1 cellular context compared by ENCODE assay signal in the genomic region with DNA sequence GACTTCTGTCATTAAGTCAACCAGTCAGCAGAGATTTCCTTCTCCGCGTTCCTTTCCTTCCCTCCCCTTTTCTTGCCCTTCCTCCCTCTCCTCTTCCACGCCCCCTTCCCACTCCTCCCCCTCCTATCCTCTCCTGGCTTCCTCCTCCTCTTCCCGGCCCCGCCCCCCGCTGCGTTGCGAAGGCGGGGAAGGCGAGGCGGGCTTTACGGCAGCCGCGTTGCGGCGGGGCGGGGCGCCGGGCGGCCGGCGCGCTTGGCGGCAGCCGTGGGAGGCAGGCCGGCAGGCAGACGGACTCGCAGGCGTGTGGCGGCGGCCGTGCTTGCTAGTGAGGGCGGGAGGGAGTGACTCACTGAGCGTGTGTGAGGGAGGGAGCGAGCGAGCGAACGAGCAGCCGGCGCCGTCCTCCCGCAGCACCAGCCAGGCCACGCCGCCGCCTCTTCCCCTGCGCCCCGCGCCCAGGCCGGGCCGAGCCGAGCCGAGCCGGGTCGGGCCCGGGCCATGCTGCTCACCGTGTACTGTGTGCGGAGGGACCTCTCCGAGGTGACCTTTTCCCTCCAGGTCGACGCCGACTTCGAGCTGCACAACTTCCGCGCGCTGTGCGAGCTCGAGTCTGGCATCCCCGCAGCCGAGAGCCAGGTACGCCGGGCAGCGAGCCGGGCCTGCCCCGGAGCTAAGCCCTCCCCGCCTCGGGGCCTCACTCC.
TF ChIP-seq lines count a peak whose summit lies in the region.

Gene DDI2, plus strand, starts transcription at position 286 of the 701 bp plus-strand sequence. Its CDS starts 213 bp downstream, at position 499.

TF ChIP-seq in GM12878, 131 proteins besides CTCF, POLR2A, EP300 and RAD21 (continued from another document and continues in another):
- TF ChIP-seq POLR2AphosphoS2 (IDR thresholded peaks at IDR 0.05; ENCODE audit: low read depth, low read length) (peak; percentile 63; the same call in 1 of the 2 replicates), SPI1 (IDR thresholded peaks at IDR 0.05; ENCODE audit: borderline replicate concordance, insufficient read depth, low read depth, low read length) (peak; percentile 6; the same call in 1 of the 2 replicates), SIN3A (IDR thresholded peaks at IDR 0.05; ENCODE audit: low read depth, low read length) (0 out of 2 replicates have a peak, but pooled peaks have one; percentile 29), BCL11A (IDR thresholded peaks at IDR 0.05; ENCODE audit: low read depth, low read length) (no peak), MEF2B (IDR thresholded peaks at IDR 0.05; ENCODE audit: partially characterized antibody, poor library complexity, severe bottlenecking) (no peak), ETV6 (conservative IDR thresholded peaks at IDR 0.05 in 1 of 2, IDR thresholded peaks at IDR 0.05 in 1 of 2; ENCODE audit: borderline replicate concordance in 1 of 2, low read depth in 1 of 2) (no peak), GATAD2B (conservative IDR thresholded peaks at IDR 0.05; ENCODE audit: low read depth) (no peak; the same call in 1 of the 2 replicates), RUNX3 (IDR thresholded peaks at IDR 0.05; ENCODE audit: low read length) (no peak), MYB (IDR thresholded peaks at IDR 0.05; ENCODE audit: borderline replicate concordance, low read depth, low read length) (no peak), ZNF274 (IDR thresholded peaks at IDR 0.05; ENCODE audit: insufficient read depth, insufficient read length) (no peak), FOXK2 (IDR thresholded peaks at IDR 0.05) (no peak), CREB1 (IDR thresholded peaks at IDR 0.05; ENCODE audit: low read depth) (peak; percentile 54; the same call in 1 of the 2 replicates), KAT2A (conservative IDR thresholded peaks at IDR 0.05; ENCODE audit: control insufficient read depth, low read depth, low read length) (no peak), NR2C1 (IDR thresholded peaks at IDR 0.05) (peak; percentile 64), CBX3 (IDR thresholded peaks at IDR 0.05; ENCODE audit: borderline replicate concordance, low read depth) (no peak), NFXL1 (IDR thresholded peaks at IDR 0.05; ENCODE audit: borderline replicate concordance) (peak; percentile 87; the same call in 1 of the 2 replicates), HDGF (IDR thresholded peaks at IDR 0.05) (no peak), MEF2A (IDR thresholded peaks at IDR 0.05; ENCODE audit: insufficient read depth, low read depth, low read length) (no peak), STAT1 (conservative IDR thresholded peaks at IDR 0.05) (no peak), ZSCAN29 (IDR thresholded peaks at IDR 0.05) (0 out of 2 replicates have a peak, but pooled peaks have one; percentile 42), JUNB (IDR thresholded peaks at IDR 0.05) (no peak), SUZ12 (IDR thresholded peaks at IDR 0.05; ENCODE audit: unreplicated experiment) (no peak), CEBPB (IDR thresholded peaks at IDR 0.05; ENCODE audit: borderline replicate concordance in 1 of 2, low read depth in 2 of 2, low read length in 2 of 2) (no peak), ATF2 (IDR thresholded peaks at IDR 0.05; ENCODE audit: low read length) (no peak), SMAD1 (IDR thresholded peaks at IDR 0.05; ENCODE audit: low read depth, partially characterized antibody) (no peak), NR2C2 (IDR thresholded peaks at IDR 0.05; ENCODE audit: borderline replicate concordance, control insufficient read depth, insufficient read length, low read depth) (no peak), RAD51 (IDR thresholded peaks at IDR 0.05) (no peak), IKZF1 (conservative IDR thresholded peaks at IDR 0.05) (peak; percentile 94), SREBF2 (IDR thresholded peaks at IDR 0.05; ENCODE audit: low read length) (no peak), BCLAF1 (IDR thresholded peaks at IDR 0.05) (no peak)
- TF ChIP-seq, protein P1, sequence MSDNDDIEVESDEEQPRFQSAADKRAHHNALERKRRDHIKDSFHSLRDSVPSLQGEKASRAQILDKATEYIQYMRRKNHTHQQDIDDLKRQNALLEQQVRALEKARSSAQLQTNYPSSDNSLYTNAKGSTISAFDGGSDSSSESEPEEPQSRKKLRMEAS (IDR thresholded peaks at IDR 0.05; ENCODE audit: low read depth, low read length): peak; percentile 64
- TF ChIP-seq, protein P2, sequence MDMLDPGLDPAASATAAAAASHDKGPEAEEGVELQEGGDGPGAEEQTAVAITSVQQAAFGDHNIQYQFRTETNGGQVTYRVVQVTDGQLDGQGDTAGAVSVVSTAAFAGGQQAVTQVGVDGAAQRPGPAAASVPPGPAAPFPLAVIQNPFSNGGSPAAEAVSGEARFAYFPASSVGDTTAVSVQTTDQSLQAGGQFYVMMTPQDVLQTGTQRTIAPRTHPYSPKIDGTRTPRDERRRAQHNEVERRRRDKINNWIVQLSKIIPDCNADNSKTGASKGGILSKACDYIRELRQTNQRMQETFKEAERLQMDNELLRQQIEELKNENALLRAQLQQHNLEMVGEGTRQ (IDR thresholded peaks at IDR 0.05; ENCODE audit: borderline replicate concordance, low read depth, low read length): no peak
- TF ChIP-seq, protein P3, sequence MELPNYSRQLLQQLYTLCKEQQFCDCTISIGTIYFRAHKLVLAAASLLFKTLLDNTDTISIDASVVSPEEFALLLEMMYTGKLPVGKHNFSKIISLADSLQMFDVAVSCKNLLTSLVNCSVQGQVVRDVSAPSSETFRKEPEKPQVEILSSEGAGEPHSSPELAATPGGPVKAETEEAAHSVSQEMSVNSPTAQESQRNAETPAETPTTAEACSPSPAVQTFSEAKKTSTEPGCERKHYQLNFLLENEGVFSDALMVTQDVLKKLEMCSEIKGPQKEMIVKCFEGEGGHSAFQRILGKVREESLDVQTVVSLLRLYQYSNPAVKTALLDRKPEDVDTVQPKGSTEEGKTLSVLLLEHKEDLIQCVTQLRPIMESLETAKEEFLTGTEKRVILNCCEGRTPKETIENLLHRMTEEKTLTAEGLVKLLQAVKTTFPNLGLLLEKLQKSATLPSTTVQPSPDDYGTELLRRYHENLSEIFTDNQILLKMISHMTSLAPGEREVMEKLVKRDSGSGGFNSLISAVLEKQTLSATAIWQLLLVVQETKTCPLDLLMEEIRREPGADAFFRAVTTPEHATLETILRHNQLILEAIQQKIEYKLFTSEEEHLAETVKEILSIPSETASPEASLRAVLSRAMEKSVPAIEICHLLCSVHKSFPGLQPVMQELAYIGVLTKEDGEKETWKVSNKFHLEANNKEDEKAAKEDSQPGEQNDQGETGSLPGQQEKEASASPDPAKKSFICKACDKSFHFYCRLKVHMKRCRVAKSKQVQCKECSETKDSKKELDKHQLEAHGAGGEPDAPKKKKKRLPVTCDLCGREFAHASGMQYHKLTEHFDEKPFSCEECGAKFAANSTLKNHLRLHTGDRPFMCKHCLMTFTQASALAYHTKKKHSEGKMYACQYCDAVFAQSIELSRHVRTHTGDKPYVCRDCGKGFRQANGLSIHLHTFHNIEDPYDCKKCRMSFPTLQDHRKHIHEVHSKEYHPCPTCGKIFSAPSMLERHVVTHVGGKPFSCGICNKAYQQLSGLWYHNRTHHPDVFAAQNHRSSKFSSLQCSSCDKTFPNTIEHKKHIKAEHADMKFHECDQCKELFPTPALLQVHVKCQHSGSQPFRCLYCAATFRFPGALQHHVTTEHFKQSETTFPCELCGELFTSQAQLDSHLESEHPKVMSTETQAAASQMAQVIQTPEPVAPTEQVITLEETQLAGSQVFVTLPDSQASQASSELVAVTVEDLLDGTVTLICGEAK (IDR thresholded peaks at IDR 0.05; ENCODE audit: borderline replicate concordance): no peak
- TF ChIP-seq, protein P4, sequence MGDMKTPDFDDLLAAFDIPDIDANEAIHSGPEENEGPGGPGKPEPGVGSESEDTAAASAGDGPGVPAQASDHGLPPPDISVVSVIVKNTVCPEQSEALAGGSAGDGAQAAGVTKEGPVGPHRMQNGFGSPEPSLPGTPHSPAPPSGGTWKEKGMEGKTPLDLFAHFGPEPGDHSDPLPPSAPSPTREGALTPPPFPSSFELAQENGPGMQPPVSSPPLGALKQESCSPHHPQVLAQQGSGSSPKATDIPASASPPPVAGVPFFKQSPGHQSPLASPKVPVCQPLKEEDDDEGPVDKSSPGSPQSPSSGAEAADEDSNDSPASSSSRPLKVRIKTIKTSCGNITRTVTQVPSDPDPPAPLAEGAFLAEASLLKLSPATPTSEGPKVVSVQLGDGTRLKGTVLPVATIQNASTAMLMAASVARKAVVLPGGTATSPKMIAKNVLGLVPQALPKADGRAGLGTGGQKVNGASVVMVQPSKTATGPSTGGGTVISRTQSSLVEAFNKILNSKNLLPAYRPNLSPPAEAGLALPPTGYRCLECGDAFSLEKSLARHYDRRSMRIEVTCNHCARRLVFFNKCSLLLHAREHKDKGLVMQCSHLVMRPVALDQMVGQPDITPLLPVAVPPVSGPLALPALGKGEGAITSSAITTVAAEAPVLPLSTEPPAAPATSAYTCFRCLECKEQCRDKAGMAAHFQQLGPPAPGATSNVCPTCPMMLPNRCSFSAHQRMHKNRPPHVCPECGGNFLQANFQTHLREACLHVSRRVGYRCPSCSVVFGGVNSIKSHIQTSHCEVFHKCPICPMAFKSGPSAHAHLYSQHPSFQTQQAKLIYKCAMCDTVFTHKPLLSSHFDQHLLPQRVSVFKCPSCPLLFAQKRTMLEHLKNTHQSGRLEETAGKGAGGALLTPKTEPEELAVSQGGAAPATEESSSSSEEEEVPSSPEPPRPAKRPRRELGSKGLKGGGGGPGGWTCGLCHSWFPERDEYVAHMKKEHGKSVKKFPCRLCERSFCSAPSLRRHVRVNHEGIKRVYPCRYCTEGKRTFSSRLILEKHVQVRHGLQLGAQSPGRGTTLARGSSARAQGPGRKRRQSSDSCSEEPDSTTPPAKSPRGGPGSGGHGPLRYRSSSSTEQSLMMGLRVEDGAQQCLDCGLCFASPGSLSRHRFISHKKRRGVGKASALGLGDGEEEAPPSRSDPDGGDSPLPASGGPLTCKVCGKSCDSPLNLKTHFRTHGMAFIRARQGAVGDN (IDR thresholded peaks at IDR 0.05): peak; percentile 73
- TF ChIP-seq, protein P5, sequence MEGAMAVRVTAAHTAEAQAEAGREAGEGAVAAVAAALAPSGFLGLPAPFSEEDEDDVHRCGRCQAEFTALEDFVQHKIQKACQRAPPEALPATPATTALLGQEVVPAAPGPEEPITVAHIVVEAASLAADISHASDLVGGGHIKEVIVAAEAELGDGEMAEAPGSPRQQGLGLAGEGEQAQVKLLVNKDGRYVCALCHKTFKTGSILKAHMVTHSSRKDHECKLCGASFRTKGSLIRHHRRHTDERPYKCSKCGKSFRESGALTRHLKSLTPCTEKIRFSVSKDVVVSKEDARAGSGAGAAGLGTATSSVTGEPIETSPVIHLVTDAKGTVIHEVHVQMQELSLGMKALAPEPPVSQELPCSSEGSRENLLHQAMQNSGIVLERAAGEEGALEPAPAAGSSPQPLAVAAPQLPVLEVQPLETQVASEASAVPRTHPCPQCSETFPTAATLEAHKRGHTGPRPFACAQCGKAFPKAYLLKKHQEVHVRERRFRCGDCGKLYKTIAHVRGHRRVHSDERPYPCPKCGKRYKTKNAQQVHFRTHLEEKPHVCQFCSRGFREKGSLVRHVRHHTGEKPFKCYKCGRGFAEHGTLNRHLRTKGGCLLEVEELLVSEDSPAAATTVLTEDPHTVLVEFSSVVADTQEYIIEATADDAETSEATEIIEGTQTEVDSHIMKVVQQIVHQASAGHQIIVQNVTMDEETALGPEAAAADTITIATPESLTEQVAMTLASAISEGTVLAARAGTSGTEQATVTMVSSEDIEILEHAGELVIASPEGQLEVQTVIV (IDR thresholded peaks at IDR 0.05; ENCODE audit: borderline replicate concordance, partially characterized antibody): peak; percentile 98
- TF ChIP-seq, protein P6, sequence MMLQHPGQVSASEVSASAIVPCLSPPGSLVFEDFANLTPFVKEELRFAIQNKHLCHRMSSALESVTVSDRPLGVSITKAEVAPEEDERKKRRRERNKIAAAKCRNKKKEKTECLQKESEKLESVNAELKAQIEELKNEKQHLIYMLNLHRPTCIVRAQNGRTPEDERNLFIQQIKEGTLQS (IDR thresholded peaks at IDR 0.05; ENCODE audit: borderline replicate concordance, extremely low read depth, low read depth, low read length): peak; percentile 76; the same call in 1 of the 2 replicates
- TF ChIP-seq, protein P7, sequence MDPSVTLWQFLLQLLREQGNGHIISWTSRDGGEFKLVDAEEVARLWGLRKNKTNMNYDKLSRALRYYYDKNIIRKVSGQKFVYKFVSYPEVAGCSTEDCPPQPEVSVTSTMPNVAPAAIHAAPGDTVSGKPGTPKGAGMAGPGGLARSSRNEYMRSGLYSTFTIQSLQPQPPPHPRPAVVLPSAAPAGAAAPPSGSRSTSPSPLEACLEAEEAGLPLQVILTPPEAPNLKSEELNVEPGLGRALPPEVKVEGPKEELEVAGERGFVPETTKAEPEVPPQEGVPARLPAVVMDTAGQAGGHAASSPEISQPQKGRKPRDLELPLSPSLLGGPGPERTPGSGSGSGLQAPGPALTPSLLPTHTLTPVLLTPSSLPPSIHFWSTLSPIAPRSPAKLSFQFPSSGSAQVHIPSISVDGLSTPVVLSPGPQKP (IDR thresholded peaks at IDR 0.05; ENCODE audit: low read depth, low read length): peak; percentile 38; the same call in 1 of the 2 replicates
